2 cellular contexts compared by ENCODE assay signal in the genomic region with DNA sequence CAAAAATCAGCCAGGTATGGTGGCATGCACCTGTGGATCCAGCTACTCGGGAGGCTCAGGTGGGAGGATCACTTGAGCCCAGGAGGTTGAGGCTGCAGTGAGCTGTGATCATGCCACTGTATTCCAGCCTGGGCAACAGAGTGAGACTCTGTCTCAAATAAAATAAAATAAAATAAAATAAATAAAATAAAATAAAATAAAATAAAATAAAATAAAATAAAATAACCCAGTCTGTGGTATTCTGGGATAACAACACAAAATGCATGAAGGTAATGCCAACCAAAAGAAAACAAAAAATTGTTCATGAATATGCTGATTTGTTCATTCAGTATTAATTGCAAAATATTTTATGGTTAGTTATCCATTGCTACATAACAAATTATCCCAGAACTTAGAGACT. TPM values are rescaled to one million over a fixed set of nuclear protein-coding genes. Genes with fewer than 3 reads are reported as not detected.
"Had no signal": no experiment of that assay in that cellular context is flagged by ENCODE, and none has a peak within 500 bp of the region (broad histone marks: within the 10 kb centered on the region; RNA-seq: fewer than 3 reads in every experiment).

No MANE protein-coding gene starts in this region.

RNA-seq across cellular contexts. Expression of a gene that starts 54.4 kb away (rescaled TPM):
- total RNA-seq: cardiac septum had no signal
- polyA plus RNA-seq: aorta had no signal
